Comparison of ENCODE assay signal across 9 cellular contexts in the genomic region with DNA sequence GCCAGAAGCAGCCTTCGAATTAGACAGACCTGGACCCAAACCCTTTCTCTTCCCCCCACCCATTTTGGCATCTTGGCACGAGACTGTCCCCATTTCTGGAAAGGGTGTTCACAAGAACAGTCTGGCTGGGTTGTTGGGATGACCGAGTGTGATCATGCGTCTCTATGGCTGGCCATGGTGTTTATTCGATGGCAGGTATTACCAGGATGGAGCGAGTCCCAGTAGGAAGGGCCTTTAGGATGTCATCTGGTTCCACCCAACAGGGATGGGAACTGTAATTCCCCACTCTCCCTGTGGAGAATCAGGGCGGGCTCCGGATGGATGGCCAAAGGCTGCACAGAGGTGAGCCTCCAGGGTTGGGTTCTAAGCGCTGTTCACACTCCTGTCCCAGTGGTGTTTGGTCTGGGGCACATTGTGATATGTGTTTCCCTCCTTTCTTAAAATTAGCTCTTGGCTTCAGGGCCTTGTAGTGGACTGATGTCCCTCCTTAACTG. TPM values are rescaled to one million over a fixed set of nuclear protein-coding genes. Genes with fewer than 3 reads are reported as not detected.
DNase-seq lines count a peak whose midpoint lies in the region; ATAC-seq and TF ChIP-seq lines count a peak whose summit lies in the region.
"Had no signal": no experiment of that assay in that cellular context is flagged by ENCODE, and none has a peak within 500 bp of the region (broad histone marks: within the 10 kb centered on the region; RNA-seq: fewer than 3 reads in every experiment).

No MANE protein-coding gene starts in this region.

- no peaks in the 10 kb centered on the region for H3K9me3 Mint-ChIP-seq in CD8-positive, alpha-beta memory T cell
- peaks cover 4% of the 10 kb centered on the region for H3K9me3 Mint-ChIP-seq in osteocyte (ENCODE audit: unreplicated experiment)

- TF ChIP-seq CTCF in colonic mucosa (IDR thresholded peaks at IDR 0.05): no peak
- TF ChIP-seq CTCF in osteocyte (IDR thresholded peaks at IDR 0.05): no peak

- peaks cover 12 to 49% (median 17%) of the 10 kb centered on the region in 3 donors for H3K36me3 Mint-ChIP-seq in CD8-positive, alpha-beta memory T cell
- peaks cover 5% of the 10 kb centered on the region for H3K36me3 Mint-ChIP-seq in osteocyte (ENCODE audit: unreplicated experiment)

- H3K4me3 Mint-ChIP-seq in CD8-positive, alpha-beta memory T cell: peak overlapping the region; percentile 61 to 79 (median 73)
- H3K4me3 Mint-ChIP-seq in osteocyte (ENCODE audit: unreplicated experiment): no peak overlapping the region

- H3K9ac ChIP-seq in Karpas-422 (ENCODE audit: low read length) (no peak overlapping the region), colonic mucosa (ENCODE audit: low read depth in 2 of 2, low read length in 2 of 2) (peak overlapping the region; percentile 5 to 64)

- H3K27me3 ChIP-seq in CD8-positive, alpha-beta memory T cell (ENCODE audit: insufficient read depth, low read length, poor library complexity, severe bottlenecking): no peaks in the 10 kb centered on the region
- H3K27me3 ChIP-seq in Karpas-422 (ENCODE audit: low read length) (no peaks in the 10 kb centered on the region), colonic mucosa (no peaks in the 10 kb centered on the region)

- no peaks in the 10 kb centered on the region for H3K36me3 ChIP-seq in CD8-positive, alpha-beta memory T cell (ENCODE audit: insufficient read depth, low read length)
- no peaks in the 10 kb centered on the region for H3K36me3 ChIP-seq in Karpas-422 (ENCODE audit: insufficient read depth, low read length)
- H3K36me3 ChIP-seq in colonic mucosa: no peaks in the 10 kb centered on the region

- intact Hi-C loops in colonic mucosa (cut with DNase I): loop anchor here (10.0 kb wide), 1 partner anchor 126 kb away; a partner anchor contains a TSS

- CTCF ChIA-PET in CD8-positive, alpha-beta memory T cell (lab: Charles Lee): interaction anchor here (1.0 to 5.7 kb wide), 10 partner anchors 14 to 399 kb away, joined by 3 to 104 read pairs (median 6); no protein-coding TSS in a partner anchor

- POLR2A ChIA-PET in CD8-positive, alpha-beta memory T cell (lab: Charles Lee): interaction anchor here (0.9 to 4.1 kb wide), 15 partner anchors 11 to 469 kb away, joined by 3 to 174 read pairs (median 10); a partner anchor contains a TSS

- H4K20me1 ChIP-seq in Karpas-422 (ENCODE audit: insufficient read depth, low read depth, low read length): no peaks in the 10 kb centered on the region

- peak overlapping the region; percentile 95 to 99 (median 98) for H3K27ac Mint-ChIP-seq in CD8-positive, alpha-beta memory T cell
- H3K27ac Mint-ChIP-seq in osteocyte (ENCODE audit: unreplicated experiment): peak overlapping the region; percentile 96

- ATAC-seq in GM19467 (IDR thresholded peaks at IDR 0.05; ENCODE audit: unreplicated experiment): no peak

- peak overlapping the region; percentile 97 for H2AFZ ChIP-seq in Karpas-422 (ENCODE audit: low read length)

- no peaks in the 10 kb centered on the region for H3K9me3 ChIP-seq in CD8-positive, alpha-beta memory T cell (ENCODE audit: low read length)
- H3K9me3 ChIP-seq in Karpas-422 (ENCODE audit: low read length) (no peaks in the 10 kb centered on the region), colonic mucosa (no peaks in the 10 kb centered on the region)

- peaks cover 0 to 5% of the 10 kb centered on the region in 2 donors for H3K27me3 Mint-ChIP-seq in CD8-positive, alpha-beta memory T cell
- no peaks in the 10 kb centered on the region for H3K27me3 Mint-ChIP-seq in osteocyte (ENCODE audit: unreplicated experiment)

- H3K27ac ChIP-seq in CD8-positive, alpha-beta memory T cell (ENCODE audit: low read depth, low read length): peak overlapping the region; percentile 100
- H3K27ac ChIP-seq in Karpas-422 (ENCODE audit: low read length): no peak overlapping the region
- H3K27ac ChIP-seq in colonic mucosa: peak overlapping the region; percentile 76

- H3K4me1 Mint-ChIP-seq in CD8-positive, alpha-beta memory T cell: peaks cover 77 to 92% (median 89%) of the 10 kb centered on the region in 3 donors
- peaks cover 34% of the 10 kb centered on the region for H3K4me1 Mint-ChIP-seq in osteocyte (ENCODE audit: unreplicated experiment)

- H3K4me3 ChIP-seq in CD8-positive, alpha-beta memory T cell (ENCODE audit: low read length): peak overlapping the region; percentile 16
- H3K4me3 ChIP-seq in Karpas-422 (ENCODE audit: low read length) (no peak overlapping the region), colonic mucosa (no peak overlapping the region)

- H3K4me2 ChIP-seq in Karpas-422 (ENCODE audit: low read depth, low read length, poor library complexity, severe bottlenecking): peak overlapping the region; percentile 12

- peaks cover 81% of the 10 kb centered on the region for H3K4me1 ChIP-seq in CD8-positive, alpha-beta memory T cell (ENCODE audit: insufficient read depth, low read length)
- peaks cover 30% of the 10 kb centered on the region for H3K4me1 ChIP-seq in Karpas-422 (ENCODE audit: low read length)
- H3K4me1 ChIP-seq in colonic mucosa: peaks cover 4% of the 10 kb centered on the region

- H3K9me2 ChIP-seq in Karpas-422 (replicated peaks; ENCODE audit: insufficient read depth, low read length): no peaks in the 10 kb centered on the region

- DNase-seq in CD8-positive, alpha-beta memory T cell: no peak
- DNase-seq in Karpas-422 (no peak), colonic mucosa (no peak), osteocyte (ENCODE audit: extremely low spot score, unreplicated experiment) (peak; percentile 48), NCI-H1417 treated with DMSO at 0.1 percent for 48 hours (lab: John Stamatoyannopoulos, UW) (no peak), NCI-H2107 treated with DMSO at 0.1 percent for 48 hours (lab: John Stamatoyannopoulos, UW; ENCODE audit: unreplicated experiment) (no peak), kidney tubule cell (ENCODE audit: low spot score) (no peak)
- DNase-seq: NCI-H1930 had no signal

- no peaks in the 10 kb centered on the region for H3K79me2 ChIP-seq in Karpas-422 (ENCODE audit: low read length)

RNA-seq across cellular contexts. Expression of a gene that starts 33.4 kb away (rescaled TPM):
- 100 to 1,000 TPM; 183 to 194 TPM for total RNA-seq in CD8-positive, alpha-beta memory T cell
- 316 TPM for polyA plus RNA-seq in CD8-positive, alpha-beta memory T cell
- 310 and 335 TPM in 2 replicates for total RNA-seq in Karpas-422 (2014; rRNA removed; shearing (Covaris generic); ENCODE audit: low replicate concordance)
- total RNA-seq in colonic mucosa: 100 to 1,000 TPM; 312 to 335 TPM
- 150 and 152 TPM in 2 replicates for total RNA-seq in osteocyte
